Comparison of ENCODE assay signal across 29 cellular contexts in genomic region chr2:23588788-23589187, GRCh38.
A peak's percentile ranks its signal among the peaks of the same experiment; 100 is the strongest.
DNase-seq lines count a peak whose midpoint lies in the region; ATAC-seq and TF ChIP-seq lines count a peak whose summit lies in the region.
"Had no signal": no experiment of that assay in that cellular context is flagged by ENCODE, and none has a peak within 500 bp of the region (broad histone marks: within the 10 kb centered on the region; RNA-seq: fewer than 3 reads in every experiment).

No MANE protein-coding gene starts in this region.

- intact Hi-C loops in A673 (cut with micrococcal nuclease; ENCODE audit: unreplicated experiment): no loop called here

- H3K4me1 Mint-ChIP-seq in chondrocyte (ENCODE audit: low read depth) (peaks cover 40% of the 10 kb centered on the region), nephron progenitor cell (peaks cover 87% of the 10 kb centered on the region)
- H3K4me1 Mint-ChIP-seq: activated naive CD8-positive, alpha-beta T cell treated with anti-CD3 and anti-CD28 coated beads, Interleukin-2, amount 10 ng/mL, durations not matched to agents 7 days and 5 days; B cell; CD8-positive, alpha-beta memory T cell had no signal

- H3K9me3 ChIP-seq in A673 (ENCODE audit: low read depth, low read length, poor library complexity, severe bottlenecking) (no peaks in the 10 kb centered on the region), skeletal muscle tissue (ENCODE audit: control insufficient read depth in 3 of 3, low read length in 3 of 3) (no peaks in the 10 kb centered on the region)
- H3K9me3 ChIP-seq: lower lobe of right lung, neutrophil, vagina had no signal

- H3K36me3 ChIP-seq in A673 (ENCODE audit: insufficient read depth, low read length, poor library complexity, severe bottlenecking): no peaks in the 10 kb centered on the region
- no peaks in the 10 kb centered on the region for H3K36me3 ChIP-seq in skeletal muscle tissue (ENCODE audit: control insufficient read depth in 3 of 3, insufficient read depth in 3 of 3, low read length in 3 of 3)
- H3K36me3 ChIP-seq: lower lobe of right lung, neutrophil, vagina, WERI-Rb-1 had no signal

- H3K4me3 ChIP-seq in A673 (ENCODE audit: low read depth, low read length, poor library complexity, severe bottlenecking) (no peak overlapping the region), skeletal muscle tissue (ENCODE audit: low read length in 3 of 3) (no peak overlapping the region)
- H3K4me3 ChIP-seq: dorsolateral prefrontal cortex, lower lobe of right lung, PC-9, vagina had no signal

- H3K9me3 Mint-ChIP-seq in chondrocyte (ENCODE audit: low read depth) (no peaks in the 10 kb centered on the region), nephron progenitor cell (no peaks in the 10 kb centered on the region)
- H3K9me3 Mint-ChIP-seq: activated naive CD8-positive, alpha-beta T cell treated with anti-CD3 and anti-CD28 coated beads, Interleukin-2, amount 10 ng/mL, durations not matched to agents 7 days and 5 days; CD8-positive, alpha-beta memory T cell; IgD-negative memory B cell had no signal

- H3K4me3 Mint-ChIP-seq in chondrocyte (ENCODE audit: unreplicated experiment) (no peak overlapping the region), nephron progenitor cell (peak overlapping the region; percentile 38)
- H3K4me3 Mint-ChIP-seq: activated naive CD8-positive, alpha-beta T cell treated with anti-CD3 and anti-CD28 coated beads, Interleukin-2, amount 10 ng/mL, durations not matched to agents 7 days and 5 days; B cell; CD8-positive, alpha-beta memory T cell had no signal

- no TSS peak for BruUV-seq in A673 (replicated peaks; lab: Mats Ljungman, UMichigan)

- CTCF ChIA-PET in A673 (lab: Charles Lee): no interaction called here

- no peaks in the 10 kb centered on the region for H3K36me3 Mint-ChIP-seq in chondrocyte (ENCODE audit: low read depth)
- no peaks in the 10 kb centered on the region for H3K36me3 Mint-ChIP-seq in nephron progenitor cell (ENCODE audit: low read depth)
- H3K36me3 Mint-ChIP-seq: activated naive CD8-positive, alpha-beta T cell treated with anti-CD3 and anti-CD28 coated beads, Interleukin-2, amount 10 ng/mL, durations not matched to agents 7 days and 5 days; CD8-positive, alpha-beta memory T cell had no signal

- H3K27me3 ChIP-seq in A673 (replicated peaks; ENCODE audit: insufficient read depth, low read depth, low read length, poor library complexity): no peaks in the 10 kb centered on the region
- H3K27me3 ChIP-seq in skeletal muscle tissue (ENCODE audit: control insufficient read depth in 3 of 3, insufficient read depth in 3 of 3, low read length in 3 of 3): no peaks in the 10 kb centered on the region
- H3K27me3 ChIP-seq: dorsolateral prefrontal cortex, vagina had no signal

- H3K27ac ChIP-seq in A673 (ENCODE audit: low read depth, low read length, poor library complexity, severe bottlenecking) (peak overlapping the region; percentile 50), skeletal muscle tissue (ENCODE audit: low read depth, low read length) (peak overlapping the region; percentile 77), caudate nucleus (ENCODE audit: low read depth, low read length) (no peak overlapping the region)
- H3K27ac ChIP-seq: lower lobe of right lung, neutrophil, PC-9, vagina, WERI-Rb-1 had no signal

- H3K9ac ChIP-seq in skeletal muscle tissue (ENCODE audit: low read depth in 1 of 3, low read length in 3 of 3): peak overlapping the region in 1 of 3 donors; percentile 25

- H3K27me3 Mint-ChIP-seq in chondrocyte (ENCODE audit: low read depth) (no peaks in the 10 kb centered on the region), nephron progenitor cell (ENCODE audit: low read depth, poor library complexity) (peaks cover 9% of the 10 kb centered on the region)
- H3K27me3 Mint-ChIP-seq: B cell, IgD-negative memory B cell had no signal

- TF ChIP-seq CTCF in A673 (conservative IDR thresholded peaks at IDR 0.05; ENCODE audit: low read depth, low read length): no peak
- TF ChIP-seq CTCF in chondrocyte (IDR thresholded peaks at IDR 0.05): no peak
- no peak for TF ChIP-seq CTCF in nephron progenitor cell (IDR thresholded peaks at IDR 0.05)

- POLR2A ChIA-PET in A673 (lab: Charles Lee; ENCODE audit: low non-redundant PET): no interaction called here

- H3K27ac Mint-ChIP-seq in chondrocyte (ENCODE audit: unreplicated experiment): no peak overlapping the region
- peak overlapping the region; percentile 89 for H3K27ac Mint-ChIP-seq in nephron progenitor cell
- H3K27ac Mint-ChIP-seq: activated naive CD8-positive, alpha-beta T cell treated with anti-CD3 and anti-CD28 coated beads, Interleukin-2, amount 10 ng/mL, durations not matched to agents 7 days and 5 days; B cell; CD8-positive, alpha-beta memory T cell; IgD-negative memory B cell; progenitor cell of endocrine pancreas had no signal

- ATAC-seq in GM19455 (IDR thresholded peaks at IDR 0.05; ENCODE audit: unreplicated experiment): no peak
- ATAC-seq in HG03108 (IDR thresholded peaks at IDR 0.05; ENCODE audit: unreplicated experiment): no peak
- ATAC-seq: lower lobe of right lung had no signal

- peaks cover 40% of the 10 kb centered on the region for H3K4me1 ChIP-seq in A673 (ENCODE audit: insufficient read depth, low read length, poor library complexity, severe bottlenecking)
- H3K4me1 ChIP-seq in skeletal muscle tissue (ENCODE audit: control insufficient read depth in 3 of 3, insufficient read depth in 3 of 3, low read length in 3 of 3): peaks cover 47 to 65% (median 53%) of the 10 kb centered on the region in 3 donors
- H3K4me1 ChIP-seq: lower lobe of right lung had no signal

- no peak for DNase-seq in A673 (ENCODE audit: low spot score)
- DNase-seq in chondrocyte (ENCODE audit: low spot score): peak; percentile 48
- DNase-seq in nephron progenitor cell: peak; percentile 24
- DNase-seq in NCI-H2029 (lab: John Stamatoyannopoulos, UW): no peak
- DNase-seq in caudate nucleus (lab: John Stamatoyannopoulos, UW): no peak
- DNase-seq: activated CD4-positive, alpha-beta T cell treated with anti-CD3 and anti-CD28 coated beads for 48 hours; activated CD8-positive, alpha-beta memory T cell treated with anti-CD3 and anti-CD28 coated beads for 24 hours; activated effector memory CD4-positive, alpha-beta T cell treated with Interleukin-2 at 50 U/mL for 16 hours; activated naive CD8-positive, alpha-beta T cell treated with anti-CD3 and anti-CD28 coated beads, Interleukin-2, amount 10 ng/mL, durations not matched to agents 7 days and 5 days; CD8-positive, alpha-beta memory T cell; islet precursor cell; NCI-H187; NCI-H524 treated with DMSO at 0.1 percent for 48 hours; NK-92 treated with Interleukin-12 subunit alpha and Interleukin-12 subunit beta, amount 100 ng/mL, for 24 hours; PC-9; SHP77 treated with DMSO at 0.1 percent for 48 hours; substantia nigra; T-helper 9 cell; WERI-Rb-1 had no signal

Comparison
In these comparisons a context has a peak if more than half of its experiments do, and no peak if none do; other contexts are left out.
1. DNase-seq: peak in chondrocyte (single experiment) and nephron progenitor cell (single experiment); none in A673 (single experiment), NCI-H2029 (single experiment) and caudate nucleus (0 of 61).